31 cellular contexts compared by ENCODE assay signal in the genomic region with DNA sequence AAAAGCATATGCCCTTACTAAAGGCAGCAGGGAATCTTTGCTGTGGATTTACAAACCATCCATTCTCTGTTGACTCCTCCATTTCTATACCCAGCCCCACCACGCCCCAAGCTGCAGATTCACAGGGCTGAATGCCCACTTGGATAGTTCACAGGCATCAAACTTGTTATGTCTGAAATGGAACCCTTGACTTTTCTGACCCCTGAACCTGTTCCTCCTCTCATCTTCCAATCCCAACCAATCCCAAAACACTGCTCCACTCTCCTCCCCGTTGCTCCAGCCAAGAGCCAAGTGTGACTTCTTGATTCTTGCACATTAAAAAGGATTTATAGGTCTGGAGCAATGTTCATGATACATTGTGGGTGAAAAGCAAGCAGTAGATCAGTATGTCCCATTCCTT.
"Had no signal": no experiment of that assay in that cellular context is flagged by ENCODE, and none has a peak within 500 bp of the region (broad histone marks: within the 10 kb centered on the region; RNA-seq: fewer than 3 reads in every experiment).

No MANE protein-coding gene starts in this region.

- H3K9me3 Mint-ChIP-seq: dendritic cell treated with granulocyte-macrophage colony-stimulating factor and Interleukin-4, amounts not matched to agents 40 ng/mL and 50 ng/mL, for 4 days; naive B cell; natural killer cell treated with Interleukin-12 subunit alpha and Interleukin-12 subunit beta and Interleukin-15 and Interleukin-18, amount 100 ng/mL, for 72 hours; neural crest cell; stimulated activated memory B cell treated with anti-CD40 and anti-IgM and Interleukin-4, amounts not matched to agents 10 μg/mL and 1 μg/mL and 100 μg/mL, for 72 hours; type B pancreatic cell had no signal

- ATAC-seq: heart right ventricle; left colon; left ventricle myocardium superior; lower lobe of right lung; mucosa of descending colon; natural killer cell treated with Interleukin-12 subunit alpha and Interleukin-12 subunit beta and Interleukin-15 and Interleukin-18, amount 100 ng/mL, for 72 hours; psoas muscle; right cardiac atrium; stimulated activated memory B cell treated with anti-CD40 and anti-IgM and Interleukin-4, amounts not matched to agents 10 μg/mL and 1 μg/mL and 100 μg/mL, for 72 hours; stimulated activated naive CD8-positive, alpha-beta T cell treated with anti-CD3 and anti-CD28 coated beads, Interleukin-15, Interleukin-2, amounts not matched to agents 100 U/mL and 50 U/mL, for 24 hours had no signal

- H3K4me3 Mint-ChIP-seq: dendritic cell treated with granulocyte-macrophage colony-stimulating factor and Interleukin-4, amounts not matched to agents 40 ng/mL and 50 ng/mL, for 4 days; naive B cell; natural killer cell treated with Interleukin-12 subunit alpha and Interleukin-12 subunit beta and Interleukin-15 and Interleukin-18, amount 100 ng/mL, for 72 hours; neural crest cell; stimulated activated memory B cell treated with anti-CD40 and anti-IgM and Interleukin-4, amounts not matched to agents 10 μg/mL and 1 μg/mL and 100 μg/mL, for 72 hours; type B pancreatic cell had no signal

- H3K9me3 ChIP-seq: colonic mucosa, esophagus squamous epithelium, heart right ventricle, lower lobe of right lung, mucosa of descending colon, neutrophil, psoas muscle, sigmoid colon, testis, tibial artery had no signal

- FAIRE-seq: endometrium, islet of Langerhans had no signal

- H3K27me3 ChIP-seq: colonic mucosa, esophagus squamous epithelium, sigmoid colon, testis, tibial artery had no signal

- H3K27ac ChIP-seq: colonic mucosa, esophagus squamous epithelium, heart right ventricle, lower lobe of right lung, neutrophil, psoas muscle, sigmoid colon, testis, tibial artery had no signal

- DNase-seq: colonic mucosa; effector memory CD4-positive, alpha-beta T cell; erythroblast; esophagus squamous epithelium; foreskin melanocyte; glutamatergic neuron; heart right ventricle; hippocampal formation; kidney glomerular epithelial cell; left colon; left ventricle myocardium superior; lower lobe of right lung; mucosa of descending colon; naive B cell; posterior cingulate gyrus; psoas muscle; right cardiac atrium; sigmoid colon; stimulated activated CD4-positive, alpha-beta T cell treated with anti-CD3 and anti-CD28 coated beads, Interleukin-4, amount 100 ng/mL, for 4 hours; stimulated activated naive CD8-positive, alpha-beta T cell treated with anti-CD3 and anti-CD28 coated beads, Interleukin-15, Interleukin-2, amounts not matched to agents 100 U/mL and 50 U/mL, for 24 hours; substantia nigra; testis; tibial artery had no signal

- H3K27ac Mint-ChIP-seq: dendritic cell treated with granulocyte-macrophage colony-stimulating factor and Interleukin-4, amounts not matched to agents 40 ng/mL and 50 ng/mL, for 4 days; naive B cell; natural killer cell treated with Interleukin-12 subunit alpha and Interleukin-12 subunit beta and Interleukin-15 and Interleukin-18, amount 100 ng/mL, for 72 hours; stimulated activated memory B cell treated with anti-CD40 and anti-IgM and Interleukin-4, amounts not matched to agents 10 μg/mL and 1 μg/mL and 100 μg/mL, for 72 hours; type B pancreatic cell had no signal

- H3K4me3 ChIP-seq: colonic mucosa, esophagus squamous epithelium, heart right ventricle, lower lobe of right lung, mucosa of descending colon, psoas muscle, sigmoid colon, testis, tibial artery had no signal

- H3K36me3 Mint-ChIP-seq: naive B cell; natural killer cell treated with Interleukin-12 subunit alpha and Interleukin-12 subunit beta and Interleukin-15 and Interleukin-18, amount 100 ng/mL, for 72 hours; stimulated activated memory B cell treated with anti-CD40 and anti-IgM and Interleukin-4, amounts not matched to agents 10 μg/mL and 1 μg/mL and 100 μg/mL, for 72 hours; type B pancreatic cell had no signal

- H3K4me1 Mint-ChIP-seq: naive B cell; neural crest cell; stimulated activated memory B cell treated with anti-CD40 and anti-IgM and Interleukin-4, amounts not matched to agents 10 μg/mL and 1 μg/mL and 100 μg/mL, for 72 hours had no signal

- H3K4me1 ChIP-seq: colonic mucosa, esophagus squamous epithelium, heart right ventricle, lower lobe of right lung, psoas muscle, sigmoid colon, testis, tibial artery had no signal

- H3K36me3 ChIP-seq: colonic mucosa, esophagus squamous epithelium, heart right ventricle, lower lobe of right lung, neutrophil, sigmoid colon, tibial artery had no signal
